9 cellular contexts compared by ENCODE assay signal in genomic region chr14:69693823-69694729, GRCh38.
DNase-seq lines count a peak whose midpoint lies in the region; ATAC-seq, FAIRE-seq and TF ChIP-seq lines count a peak whose summit lies in the region.
"Had no signal": no experiment of that assay in that cellular context is flagged by ENCODE, and none has a peak within 500 bp of the region (broad histone marks: within the 10 kb centered on the region; RNA-seq: fewer than 3 reads in every experiment).

No MANE protein-coding gene starts in this region.

- peak; percentile 42 for ATAC-seq in GM19023 (IDR thresholded peaks at IDR 0.05; ENCODE audit: unreplicated experiment)
- ATAC-seq in pancreas: peak; percentile 82 to 90 (median 88)
- ATAC-seq in GM19035 (IDR thresholded peaks at IDR 0.05; ENCODE audit: unreplicated experiment): no peak
- no peak for ATAC-seq in HG02763 (IDR thresholded peaks at IDR 0.05; ENCODE audit: unreplicated experiment)

- H3K27me3 ChIP-seq in Loucy (ENCODE audit: insufficient read depth, low read length, poor library complexity, severe bottlenecking) (no peaks in the 10 kb centered on the region), dorsolateral prefrontal cortex (no peaks in the 10 kb centered on the region), pancreas (no peaks in the 10 kb centered on the region)
- H3K27me3 ChIP-seq in effector memory CD4-positive, alpha-beta T cell (replicated peaks; ENCODE audit: control insufficient read depth, insufficient read depth, low read length, poor library complexity, severe bottlenecking): no peaks in the 10 kb centered on the region
- H3K27me3 ChIP-seq: cardiac muscle cell had no signal

- 44 to 50% methylated on average over 4 of the region's 4 CpGs for WGBS in pancreas, 2 donors

- H3K9me3 ChIP-seq in Loucy (ENCODE audit: insufficient read depth, low read depth, low read length) (no peaks in the 10 kb centered on the region), pancreas (no peaks in the 10 kb centered on the region)
- no peaks in the 10 kb centered on the region for H3K9me3 ChIP-seq in effector memory CD4-positive, alpha-beta T cell (ENCODE audit: control insufficient read depth, low read length)

- intact Hi-C loops in dorsolateral prefrontal cortex (cut with DNase I): no loop called here
- intact Hi-C loops in pancreas (cut with DNase I): no loop called here

- no peaks in the 10 kb centered on the region; the same call in 1 of the 2 replicates for H3F3A ChIP-seq in Loucy (ENCODE audit: low read depth)

- DNase-seq in dorsolateral prefrontal cortex (no peak), pancreas (peak in 4 of 6 donors; percentile 69 to 88 (median 79)), NCI-H524 treated with DMSO at 0.1 percent for 48 hours (lab: John Stamatoyannopoulos, UW) (no peak)
- DNase-seq in effector memory CD4-positive, alpha-beta T cell: no peak

- H3K4me3 ChIP-seq in Loucy (ENCODE audit: low read length, poor library complexity, severe bottlenecking): no peak overlapping the region
- peak overlapping the region in 1 of 59 donors; percentile 6 for H3K4me3 ChIP-seq in dorsolateral prefrontal cortex
- no peak overlapping the region for H3K4me3 ChIP-seq in pancreas
- no peak overlapping the region for H3K4me3 ChIP-seq in effector memory CD4-positive, alpha-beta T cell (ENCODE audit: insufficient read depth, low read depth, low read length, poor library complexity, severe bottlenecking)
- H3K4me3 ChIP-seq: cardiac muscle cell had no signal

- H3K27ac ChIP-seq in dorsolateral prefrontal cortex: peak overlapping the region in 49 of 59 donors; percentile 25 to 91 (median 61)
- H3K27ac ChIP-seq in pancreas: peak overlapping the region; percentile 47 to 89 (median 75)
- no peak overlapping the region for H3K27ac ChIP-seq in effector memory CD4-positive, alpha-beta T cell (ENCODE audit: insufficient read depth, low read length, poor library complexity, severe bottlenecking)
- H3K27ac ChIP-seq: cardiac muscle cell had no signal

- no peaks in the 10 kb centered on the region for H3K9me2 ChIP-seq in Loucy (replicated peaks; ENCODE audit: low read depth, low read length)

- no peaks in the 10 kb centered on the region for H4K20me1 ChIP-seq in Loucy (ENCODE audit: insufficient read depth, low read length, poor library complexity, severe bottlenecking)

- no peak overlapping the region for H2AFZ ChIP-seq in Loucy (ENCODE audit: low read length)

- peak overlapping the region; percentile 64 for H3K4me2 ChIP-seq in Loucy (ENCODE audit: low read depth, low read length, poor library complexity, severe bottlenecking)

- H3K9ac ChIP-seq in Loucy (ENCODE audit: low read depth, low read length, poor library complexity, severe bottlenecking): peak overlapping the region; percentile 66

- peaks cover 16% of the 10 kb centered on the region; the same call in 1 of the 2 replicates for H3K36me3 ChIP-seq in Loucy (ENCODE audit: insufficient read depth, low read length)
- H3K36me3 ChIP-seq in pancreas: no peaks in the 10 kb centered on the region
- H3K36me3 ChIP-seq in effector memory CD4-positive, alpha-beta T cell (ENCODE audit: control insufficient read depth, insufficient read depth, low read length): peaks cover 14% of the 10 kb centered on the region
- H3K36me3 ChIP-seq: cardiac muscle cell had no signal

- TF ChIP-seq CTCF in Loucy (conservative IDR thresholded peaks at IDR 0.05; ENCODE audit: low read length): no peak
- TF ChIP-seq CTCF in dorsolateral prefrontal cortex (IDR thresholded peaks at IDR 0.05 in 54 of 56, conservative IDR thresholded peaks at IDR 0.05 in 2 of 56; ENCODE audit: low read depth in 1 of 56, partially characterized antibody in 56 of 56): no peak
- no peak for TF ChIP-seq CTCF in pancreas (IDR thresholded peaks at IDR 0.05)

- H3K4me1 ChIP-seq in Loucy (ENCODE audit: insufficient read depth, low read length, poor library complexity, severe bottlenecking): peaks cover 51% of the 10 kb centered on the region
- H3K4me1 ChIP-seq in pancreas: peaks cover 42 to 71% (median 70%) of the 10 kb centered on the region in 3 donors
- peaks cover 16% of the 10 kb centered on the region for H3K4me1 ChIP-seq in effector memory CD4-positive, alpha-beta T cell (ENCODE audit: control insufficient read depth, insufficient read depth, low read length, poor library complexity, severe bottlenecking)

- no peak for FAIRE-seq in pancreas (lab: Jason Lieb, UNC)

- peaks cover 95% of the 10 kb centered on the region for H3K79me2 ChIP-seq in Loucy (ENCODE audit: insufficient read depth, low read length)

Comparison
In these comparisons a context has a peak if more than half of its experiments do, and no peak if none do; other contexts are left out.
1. ATAC-seq: peak in GM19023 (single experiment) and pancreas (4 of 4); none in GM19035 (single experiment) and HG02763 (single experiment).
2. DNase-seq: peak in pancreas (4 of 6); none in dorsolateral prefrontal cortex (0 of 10), effector memory CD4-positive, alpha-beta T cell (0 of 3) and NCI-H524 treated with DMSO at 0.1 percent for 48 hours (single experiment).